In genomic region chr9:137079401-137079787, GRCh38 we compare ENCODE assay signal across 19 cellular contexts. TPM values are rescaled to one million over a fixed set of nuclear protein-coding genes. Genes with fewer than 3 reads are reported as not detected.
DNase-seq lines count a peak whose midpoint lies in the region; ATAC-seq, FAIRE-seq and TF ChIP-seq lines count a peak whose summit lies in the region.
"Had no signal": no experiment of that assay in that cellular context is flagged by ENCODE, and none has a peak within 500 bp of the region (broad histone marks: within the 10 kb centered on the region; RNA-seq: fewer than 3 reads in every experiment).

No MANE protein-coding gene starts in this region.

- peak overlapping the region; percentile 88 for H3K4me2 ChIP-seq in GM23338
- H3K4me2 ChIP-seq in K562 (ENCODE audit: insufficient read depth, low read length): no peak overlapping the region
- peak overlapping the region; percentile 79 for H3K4me2 ChIP-seq in neural progenitor cell

- H3K9me3 ChIP-seq in K562 (replicated peaks; ENCODE audit: control insufficient read depth, insufficient read depth, low read depth, low read length) (no peaks in the 10 kb centered on the region), neural progenitor cell (ENCODE audit: low read depth) (no peaks in the 10 kb centered on the region)
- H3K9me3 ChIP-seq: colonic mucosa, tibial artery had no signal

- no TSS peak for BruUV-seq in K562 (replicated peaks; lab: Mats Ljungman, UMichigan)

- intact Hi-C loops in activated naive CD4-positive, alpha-beta T cell treated with anti-CD3 and anti-CD28 coated beads for 36 hours (cut with micrococcal nuclease): no loop called here
- intact Hi-C loops in K562 (cut with micrococcal nuclease): no loop called here

- H3K27ac ChIP-seq in GM23338 (ENCODE audit: low read depth) (no peak overlapping the region), K562 (ENCODE audit: extremely low read depth, low read depth, low read length) (no peak overlapping the region), neural progenitor cell (no peak overlapping the region)
- H3K27ac ChIP-seq: colonic mucosa, tibial artery had no signal

- TF ChIP-seq CTCF in GM23338 (conservative IDR thresholded peaks at IDR 0.05; ENCODE audit: low read depth in 2 of 2) (no peak), K562 (IDR thresholded peaks at IDR 0.05 in 2 of 3, conservative IDR thresholded peaks at IDR 0.05 in 1 of 3; ENCODE audit: insufficient read depth in 2 of 3, low read depth in 1 of 3, low read length in 3 of 3) (no peak), neural progenitor cell (IDR thresholded peaks at IDR 0.05) (no peak)

- 79% methylated on average over 13 of the region's 13 CpGs for WGBS in K562 (ENCODE audit: insufficient coverage, low coverage, missing lambda C conversion rate)

- H3K27me3 Mint-ChIP-seq in activated naive CD4-positive, alpha-beta T cell treated with anti-CD3 and anti-CD28 coated beads for 36 hours (ENCODE audit: low read depth): no peaks in the 10 kb centered on the region
- H3K27me3 Mint-ChIP-seq in GM23338 (ENCODE audit: insufficient read depth, low read depth, poor library complexity): peaks cover 43% of the 10 kb centered on the region
- peaks cover 45% of the 10 kb centered on the region for H3K27me3 Mint-ChIP-seq in neural progenitor cell (ENCODE audit: insufficient read depth, low read depth)

- DNase-seq in activated naive CD4-positive, alpha-beta T cell treated with anti-CD3 and anti-CD28 coated beads for 36 hours: no peak
- DNase-seq in activated naive CD4-positive, alpha-beta T cell (lab: John Stamatoyannopoulos, UW): no peak
- DNase-seq in GM23338 (ENCODE audit: low spot score): no peak
- no peak for DNase-seq in K562 (ENCODE audit: extremely low read depth in 1 of 4, low spot score in 3 of 4)
- DNase-seq in neural progenitor cell (ENCODE audit: low spot score): no peak
- no peak for DNase-seq in KBM-7
- DNase-seq in superior temporal gyrus (ENCODE audit: extremely low spot score): no peak
- DNase-seq in NCI-H146 (lab: John Stamatoyannopoulos, UW): no peak
- DNase-seq: activated CD4-positive, alpha-beta T cell treated with anti-CD3 and anti-CD28 coated beads, Interleukin-2, amount 50 U/mL, for 4 hours; EL; foreskin fibroblast; NCI-H1105; NCI-H2107; NCI-H524 treated with DMSO at 0.1 percent for 48 hours; SW 1271; tibial artery had no signal

- TF ChIP-seq EP300 in K562 (IDR thresholded peaks at IDR 0.05; ENCODE audit: low read length): no peak

- POLR2A ChIA-PET in K562 (lab: Yijun Ruan, JAX): interaction anchor here (0.6 to 1.0 kb wide), 2 partner anchors 9 to 50 kb away, joined by 3 read pairs; partner anchors contain the start of gene SAPCD2

- H3K4me3 ChIP-seq in GM23338: no peak overlapping the region
- H3K4me3 ChIP-seq in K562: no peak overlapping the region
- no peak overlapping the region for H3K4me3 ChIP-seq in neural progenitor cell
- H3K4me3 ChIP-seq: tibial artery had no signal

- H3K4me1 ChIP-seq in GM23338 (ENCODE audit: insufficient read depth) (peaks cover 24% of the 10 kb centered on the region), K562 (replicated peaks in 1 of 2; ENCODE audit: control insufficient read depth in 2 of 2, insufficient read depth in 2 of 2, low read length in 2 of 2) (peaks cover 23 to 77% of the 10 kb centered on the region in 2 experiments), neural progenitor cell (peaks cover 14% of the 10 kb centered on the region)

- peaks cover 40% of the 10 kb centered on the region for H3K27me3 ChIP-seq in GM23338 (ENCODE audit: insufficient read depth)
- no peaks in the 10 kb centered on the region for H3K27me3 ChIP-seq in K562 (ENCODE audit: control insufficient read depth in 2 of 2, insufficient read depth in 2 of 2, low read length in 2 of 2)
- peaks cover 81% of the 10 kb centered on the region for H3K27me3 ChIP-seq in neural progenitor cell
- H3K27me3 ChIP-seq: colonic mucosa had no signal

- H3K36me3 ChIP-seq in GM23338 (ENCODE audit: insufficient read depth): no peaks in the 10 kb centered on the region
- peaks cover 10% of the 10 kb centered on the region; the same call in 1 of the 3 replicates for H3K36me3 ChIP-seq in K562 (ENCODE audit: control insufficient read depth, insufficient read depth, low read length)
- H3K36me3 ChIP-seq in neural progenitor cell: no peaks in the 10 kb centered on the region
- H3K36me3 ChIP-seq: colonic mucosa had no signal

- no peaks in the 10 kb centered on the region for H3K36me3 Mint-ChIP-seq in activated naive CD4-positive, alpha-beta T cell treated with anti-CD3 and anti-CD28 coated beads for 36 hours (ENCODE audit: low read depth)
- H3K36me3 Mint-ChIP-seq in GM23338 (ENCODE audit: low read depth) (no peaks in the 10 kb centered on the region), neural progenitor cell (no peaks in the 10 kb centered on the region)

- TF ChIP-seq POLR2A in K562 (conservative IDR thresholded peaks at IDR 0.05): no peak

- no peaks in the 10 kb centered on the region for H3K9me1 ChIP-seq in K562 (ENCODE audit: control insufficient read depth, insufficient read depth, low read length)

- no peaks in the 10 kb centered on the region for H3K9me2 ChIP-seq in GM23338 (ENCODE audit: insufficient read depth)

- CTCF ChIA-PET in activated naive CD4-positive, alpha-beta T cell treated with anti-CD3 and anti-CD28 coated beads for 36 hours (lab: Charles Lee): no interaction called here
- CTCF ChIA-PET in K562 (lab: Yijun Ruan, JAX; ENCODE audit: low intra/inter-chr PET ratio): no interaction called here

- no peaks in the 10 kb centered on the region for H3K9me3 Mint-ChIP-seq in activated naive CD4-positive, alpha-beta T cell treated with anti-CD3 and anti-CD28 coated beads for 36 hours
- H3K9me3 Mint-ChIP-seq in GM23338 (no peaks in the 10 kb centered on the region), neural progenitor cell (no peaks in the 10 kb centered on the region)

- H3K79me2 ChIP-seq in GM23338 (replicated peaks; ENCODE audit: insufficient read depth): no peaks in the 10 kb centered on the region
- H3K79me2 ChIP-seq in K562 (ENCODE audit: control insufficient read depth, insufficient read depth, low read length): no peaks in the 10 kb centered on the region; the same call in 2 of the 3 replicates
- H3K79me2 ChIP-seq in neural progenitor cell (ENCODE audit: low read depth): no peaks in the 10 kb centered on the region

- in situ Hi-C loops in K562 (cut with MboI) (no loop called here), KBM-7 (cut with MboI; ENCODE audit: low pct_unique_long_range_greater_than_20kb, low sequenced_read_pairs) (no loop called here)

- ATAC-seq in GM23338 (no peak), K562 (no peak)

- 0 out of 2 replicates have a peak, but pooled peaks cover 6% of the 10 kb centered on the region for H4K20me1 ChIP-seq in GM23338 (replicated peaks; ENCODE audit: insufficient read depth)
- no peaks in the 10 kb centered on the region for H4K20me1 ChIP-seq in K562 (replicated peaks; ENCODE audit: control insufficient read depth, insufficient read depth, low read length)
- H4K20me1 ChIP-seq in neural progenitor cell (ENCODE audit: low read depth): peaks cover 21% of the 10 kb centered on the region

- no peak for TF ChIP-seq RAD21 in K562 (CRISPR knock-in tag; conservative IDR thresholded peaks at IDR 0.05 in 1 of 2, IDR thresholded peaks at IDR 0.05 in 1 of 2)

- no peak for FAIRE-seq in K562 (lab: Jason Lieb, UNC)
- FAIRE-seq: astrocyte had no signal

- H3K27ac Mint-ChIP-seq in activated naive CD4-positive, alpha-beta T cell treated with anti-CD3 and anti-CD28 coated beads for 36 hours: no peak overlapping the region
- no peak overlapping the region for H3K27ac Mint-ChIP-seq in GM23338
- no peak overlapping the region for H3K27ac Mint-ChIP-seq in neural progenitor cell

- H3K9ac ChIP-seq in K562 (ENCODE audit: insufficient read depth in 1 of 2, low read depth in 2 of 2, low read length in 2 of 2) (peak overlapping the region in 1 of 2 experiments; percentile 37; a peak in 1 of 4 replicates), neural progenitor cell (no peak overlapping the region)

- peaks cover 21% of the 10 kb centered on the region for H3F3A ChIP-seq in GM23338 (replicated peaks; ENCODE audit: low read depth)
- H3F3A ChIP-seq in neural progenitor cell (ENCODE audit: low read depth): peaks cover 20% of the 10 kb centered on the region

- no peak overlapping the region; the same call in 1 of the 2 replicates for H2AFZ ChIP-seq in GM23338
- H2AFZ ChIP-seq in K562 (ENCODE audit: low read depth, low read length): no peak overlapping the region
- no peak overlapping the region for H2AFZ ChIP-seq in neural progenitor cell (replicated peaks)

- H3K4me3 Mint-ChIP-seq in activated naive CD4-positive, alpha-beta T cell treated with anti-CD3 and anti-CD28 coated beads for 36 hours: peak overlapping the region; percentile 16
- H3K4me3 Mint-ChIP-seq in GM23338 (peak overlapping the region; percentile 49; the same call in 2 of the 3 replicates), neural progenitor cell (no peak overlapping the region)

- peaks cover 4% of the 10 kb centered on the region for H3K4me1 Mint-ChIP-seq in activated naive CD4-positive, alpha-beta T cell treated with anti-CD3 and anti-CD28 coated beads for 36 hours (ENCODE audit: low read depth)
- H3K4me1 Mint-ChIP-seq in GM23338: peaks cover 13% of the 10 kb centered on the region
- peaks cover 18% of the 10 kb centered on the region for H3K4me1 Mint-ChIP-seq in neural progenitor cell

RNA-seq across cellular contexts. Expression of gene UAP1L1, which starts 2.1 kb away (rescaled TPM):
- 1 to 10 TPM; 2.6 to 3.4 TPM for total RNA-seq in activated naive CD4-positive, alpha-beta T cell treated with anti-CD3 and anti-CD28 coated beads for 36 hours
- 5.5 and 8.1 TPM in 2 replicates for total RNA-seq in GM23338 (2014; rRNA removed; shearing (Covaris generic))
- 2.5 and 3.4 TPM in 2 replicates for polyA plus RNA-seq in GM23338 (2016; fragmentation: Nextera tagmentation; extraction: Ambion mirVana)
- 10.1 and 23.7 TPM in 2 replicates for total RNA-seq in K562 (2011; cell fraction: chromatin; rRNA removed; ENCODE audit: low replicate concordance)
- total RNA-seq in K562 (2011; cell fraction: nucleolus; rRNA removed): 16.3 and 18.0 TPM in 2 replicates
- total RNA-seq in K562 (2011; cell fraction: nucleoplasm; rRNA removed): 9.3 and 10.3 TPM in 2 replicates
- 3.7 and 5.1 TPM in 2 replicates for total RNA-seq in K562 (2014; rRNA removed)
- total RNA-seq in K562 (2014; rRNA removed; fragmentation: Illumina TruSeq; extraction: Trizol): 1.5 and 1.6 TPM in 2 replicates
- total RNA-seq in K562 (2015; rRNA removed; fragmentation: Illumina TruSeq; extraction: Trizol): 5.1 and 5.2 TPM in 2 replicates
- 8.6 and 8.8 TPM in 2 replicates for total RNA-seq in K562 (2021)
- 1.5 and 3.0 TPM in 2 replicates for polyA plus RNA-seq in K562 (2011; rRNA removed)
- 2.4 and 2.6 TPM in 2 replicates for polyA plus RNA-seq in K562 (2011; cell fraction: cytosol; rRNA removed)
- polyA plus RNA-seq in K562 (2011; cell fraction: nucleus; rRNA removed): 17.8 and 18.3 TPM in 2 replicates
- polyA plus RNA-seq in K562 (2012): 6.6 and 13.1 TPM in 2 replicates
- polyA plus RNA-seq in K562 (2014; fragmentation: Illumina TruSeq; extraction: Trizol): 5.2 and 5.3 TPM in 2 replicates
- polyA plus RNA-seq in K562 (2014; fragmentation: Nextera tagmentation; extraction: Ambion mirVana): under 1 TPM; 0.20 to 0.29 TPM
- 5.0 and 7.1 TPM in 2 replicates for polyA plus RNA-seq in K562 (2014; rRNA removed)
- polyA minus RNA-seq in K562 (2011; rRNA and poly(A)+ RNA removed): 0.69 and 0.74 TPM in 2 replicates
- polyA minus RNA-seq in K562 (2011; cell fraction: cytosol; rRNA and poly(A)+ RNA removed): 1.4 and 1.5 TPM in 2 replicates
- polyA minus RNA-seq in K562 (2011; cell fraction: nucleus; rRNA and poly(A)+ RNA removed): 3.0 and 4.1 TPM in 2 replicates
- 0.12 and 0.51 TPM in 2 replicates for total RNA-seq in neural progenitor cell (ENCODE audit: low replicate concordance)

RNA-seq across cellular contexts. Expression of gene MAN1B1, which starts 7.4 kb away (rescaled TPM):
- 10 to 100 TPM; 18.7 to 18.9 TPM for total RNA-seq in activated naive CD4-positive, alpha-beta T cell treated with anti-CD3 and anti-CD28 coated beads for 36 hours
- total RNA-seq in GM23338 (2014; rRNA removed; shearing (Covaris generic)): 35.7 and 39.9 TPM in 2 replicates
- polyA plus RNA-seq in GM23338 (2016; fragmentation: Nextera tagmentation; extraction: Ambion mirVana): 15.7 and 18.2 TPM in 2 replicates
- total RNA-seq in K562 (2011; cell fraction: chromatin; rRNA removed; ENCODE audit: low replicate concordance): 158 and 355 TPM in 2 replicates
- total RNA-seq in K562 (2011; cell fraction: nucleolus; rRNA removed): 181 and 194 TPM in 2 replicates
- total RNA-seq in K562 (2011; cell fraction: nucleoplasm; rRNA removed): 119 and 136 TPM in 2 replicates
- 30.1 and 35.1 TPM in 2 replicates for total RNA-seq in K562 (2014; rRNA removed)
- total RNA-seq in K562 (2014; rRNA removed; fragmentation: Illumina TruSeq; extraction: Trizol): 14.4 and 14.8 TPM in 2 replicates
- total RNA-seq in K562 (2015; rRNA removed; fragmentation: Illumina TruSeq; extraction: Trizol): 21.0 and 21.6 TPM in 2 replicates
- total RNA-seq in K562 (2021): 33.9 and 36.6 TPM in 2 replicates
- 27.3 and 40.1 TPM in 2 replicates for polyA plus RNA-seq in K562 (2011; rRNA removed)
- 33.0 and 35.1 TPM in 2 replicates for polyA plus RNA-seq in K562 (2011; cell fraction: cytosol; rRNA removed)
- polyA plus RNA-seq in K562 (2011; cell fraction: nucleus; rRNA removed): 128 and 134 TPM in 2 replicates
- 25.3 and 58.7 TPM in 2 replicates for polyA plus RNA-seq in K562 (2012)
- polyA plus RNA-seq in K562 (2014; fragmentation: Illumina TruSeq; extraction: Trizol): 23.8 and 31.3 TPM in 2 replicates
- under 1 TPM; 0.55 to 0.89 TPM for polyA plus RNA-seq in K562 (2014; fragmentation: Nextera tagmentation; extraction: Ambion mirVana)
- polyA plus RNA-seq in K562 (2014; rRNA removed): 29.6 and 33.6 TPM in 2 replicates
- polyA minus RNA-seq in K562 (2011; rRNA and poly(A)+ RNA removed): 32.0 and 36.7 TPM in 2 replicates
- polyA minus RNA-seq in K562 (2011; cell fraction: cytosol; rRNA and poly(A)+ RNA removed): 17.1 and 24.8 TPM in 2 replicates
- polyA minus RNA-seq in K562 (2011; cell fraction: nucleus; rRNA and poly(A)+ RNA removed): 38.5 and 64.6 TPM in 2 replicates
- total RNA-seq in neural progenitor cell (ENCODE audit: low replicate concordance): 24.6 and 43.5 TPM in 2 replicates

RNA-seq across cellular contexts. Expression of gene SAPCD2, which starts 9.0 kb away (rescaled TPM):
- 1 to 10 TPM; 3.8 to 3.9 TPM for total RNA-seq in activated naive CD4-positive, alpha-beta T cell treated with anti-CD3 and anti-CD28 coated beads for 36 hours
- total RNA-seq in GM23338 (2014; rRNA removed; shearing (Covaris generic)): 55.1 and 60.3 TPM in 2 replicates
- polyA plus RNA-seq in GM23338 (2016; fragmentation: Nextera tagmentation; extraction: Ambion mirVana) (13.4 and 14.5 TPM in 2 replicates), K562 (2011; rRNA removed) (18.8 and 24.2 TPM in 2 replicates), K562 (2014; fragmentation: Illumina TruSeq; extraction: Trizol) (18.3 and 41.2 TPM in 2 replicates), K562 (2014; fragmentation: Nextera tagmentation; extraction: Ambion mirVana) (1 to 10 TPM; 3.4 to 3.7 TPM), K562 (2014; rRNA removed) (56.5 and 67.8 TPM in 2 replicates)
- 12.7 and 42.0 TPM in 2 replicates for total RNA-seq in K562 (2011; cell fraction: chromatin; rRNA removed; ENCODE audit: low replicate concordance)
- 49.3 and 51.2 TPM in 2 replicates for total RNA-seq in K562 (2011; cell fraction: nucleolus; rRNA removed)
- 20.6 and 22.4 TPM in 2 replicates for total RNA-seq in K562 (2011; cell fraction: nucleoplasm; rRNA removed)
- total RNA-seq in K562 (2014; rRNA removed) (91.8 and 115 TPM in 2 replicates), K562 (2014; rRNA removed; fragmentation: Illumina TruSeq; extraction: Trizol) (13.1 and 15.8 TPM in 2 replicates), K562 (2015; rRNA removed; fragmentation: Illumina TruSeq; extraction: Trizol) (40.8 and 42.4 TPM in 2 replicates), K562 (2021) (72.1 and 78.8 TPM in 2 replicates), neural progenitor cell (ENCODE audit: low replicate concordance) (5.7 and 27.7 TPM in 2 replicates)
- polyA plus RNA-seq in K562 (2011; cell fraction: cytosol; rRNA removed): 28.2 and 80.8 TPM in 2 replicates
- 42.6 and 60.8 TPM in 2 replicates for polyA plus RNA-seq in K562 (2011; cell fraction: nucleus; rRNA removed)
- 27.0 and 33.0 TPM in 2 replicates for polyA plus RNA-seq in K562 (2012)
- polyA minus RNA-seq in K562 (2011; rRNA and poly(A)+ RNA removed): 6.7 and 11.1 TPM in 2 replicates
- polyA minus RNA-seq in K562 (2011; cell fraction: cytosol; rRNA and poly(A)+ RNA removed): 29.9 and 32.2 TPM in 2 replicates
- polyA minus RNA-seq in K562 (2011; cell fraction: nucleus; rRNA and poly(A)+ RNA removed): 16.6 and 17.5 TPM in 2 replicates

RNA-seq across cellular contexts. Expression of gene ENTPD2, which starts 25.5 kb away (rescaled TPM):
- total RNA-seq in activated naive CD4-positive, alpha-beta T cell treated with anti-CD3 and anti-CD28 coated beads for 36 hours: not detected
- total RNA-seq in GM23338 (2014; rRNA removed; shearing (Covaris generic)): 1.1 and 1.9 TPM in 2 replicates
- polyA plus RNA-seq in GM23338 (2016; fragmentation: Nextera tagmentation; extraction: Ambion mirVana) (1.8 and 2.9 TPM in 2 replicates), K562 (2011; rRNA removed) (0.11 and 0.51 TPM in 2 replicates), K562 (2014; fragmentation: Illumina TruSeq; extraction: Trizol) (0.17 and 0.21 TPM in 2 replicates), K562 (2014; fragmentation: Nextera tagmentation; extraction: Ambion mirVana) (under 1 TPM in 1 of 2 experiments, not detected in 1; 0.04 TPM), K562 (2014; rRNA removed) (0.22 TPM in 1 of 2 replicates, not detected in the other)
- total RNA-seq in K562 (2011; cell fraction: chromatin; rRNA removed; ENCODE audit: low replicate concordance): 1.2 and 5.3 TPM in 2 replicates
- 3.3 and 4.3 TPM in 2 replicates for total RNA-seq in K562 (2011; cell fraction: nucleolus; rRNA removed)
- 2.6 and 2.9 TPM in 2 replicates for total RNA-seq in K562 (2011; cell fraction: nucleoplasm; rRNA removed)
- total RNA-seq in K562 (2014; rRNA removed) (0.12 and 0.14 TPM in 2 replicates), K562 (2014; rRNA removed; fragmentation: Illumina TruSeq; extraction: Trizol) (not detected in 2 replicates), K562 (2015; rRNA removed; fragmentation: Illumina TruSeq; extraction: Trizol) (not detected in 2 replicates), K562 (2021) (0.60 and 0.85 TPM in 2 replicates), neural progenitor cell (ENCODE audit: low replicate concordance) (not detected in 2 replicates)
- polyA plus RNA-seq in K562 (2011; cell fraction: cytosol; rRNA removed): 0.22 and 0.41 TPM in 2 replicates
- 4.8 and 5.7 TPM in 2 replicates for polyA plus RNA-seq in K562 (2011; cell fraction: nucleus; rRNA removed)
- 0.15 and 0.23 TPM in 2 replicates for polyA plus RNA-seq in K562 (2012)
- polyA minus RNA-seq in K562 (2011; rRNA and poly(A)+ RNA removed): not detected in 2 replicates
- 0.57 and 1.3 TPM in 2 replicates for polyA minus RNA-seq in K562 (2011; cell fraction: cytosol; rRNA and poly(A)+ RNA removed)
- 0.94 and 1.2 TPM in 2 replicates for polyA minus RNA-seq in K562 (2011; cell fraction: nucleus; rRNA and poly(A)+ RNA removed)
- total RNA-seq: LHCN-M2 had no signal

RNA-seq across cellular contexts. Expression of gene NPDC1, which starts 33.4 kb away (rescaled TPM):
- total RNA-seq in activated naive CD4-positive, alpha-beta T cell treated with anti-CD3 and anti-CD28 coated beads for 36 hours: 10 to 100 TPM; 14.2 to 15.9 TPM
- 26.2 and 34.3 TPM in 2 replicates for total RNA-seq in GM23338 (2014; rRNA removed; shearing (Covaris generic))
- polyA plus RNA-seq in GM23338 (2016; fragmentation: Nextera tagmentation; extraction: Ambion mirVana): 35.5 and 36.7 TPM in 2 replicates
- 1.1 and 4.2 TPM in 2 replicates for total RNA-seq in K562 (2011; cell fraction: chromatin; rRNA removed; ENCODE audit: low replicate concordance)
- total RNA-seq in K562 (2011; cell fraction: nucleolus; rRNA removed): 3.2 and 6.0 TPM in 2 replicates
- 1.5 and 3.6 TPM in 2 replicates for total RNA-seq in K562 (2011; cell fraction: nucleoplasm; rRNA removed)
- total RNA-seq in K562 (2014; rRNA removed): 0.09 and 0.90 TPM in 2 replicates
- not detected in 2 replicates for total RNA-seq in K562 (2014; rRNA removed; fragmentation: Illumina TruSeq; extraction: Trizol)
- total RNA-seq in K562 (2015; rRNA removed; fragmentation: Illumina TruSeq; extraction: Trizol): 0.22 TPM in 1 of 2 replicates, not detected in the other
- total RNA-seq in K562 (2021): 1.5 and 2.1 TPM in 2 replicates
- polyA plus RNA-seq in K562 (2011; rRNA removed): 1.3 and 3.9 TPM in 2 replicates
- 3.5 and 4.2 TPM in 2 replicates for polyA plus RNA-seq in K562 (2011; cell fraction: cytosol; rRNA removed)
- 32.5 and 34.7 TPM in 2 replicates for polyA plus RNA-seq in K562 (2011; cell fraction: nucleus; rRNA removed)
- 0.85 and 3.1 TPM in 2 replicates for polyA plus RNA-seq in K562 (2012)
- 0.06 and 0.21 TPM in 2 replicates for polyA plus RNA-seq in K562 (2014; fragmentation: Illumina TruSeq; extraction: Trizol)
- polyA plus RNA-seq in K562 (2014; fragmentation: Nextera tagmentation; extraction: Ambion mirVana): not detected
- 0.85 and 2.4 TPM in 2 replicates for polyA plus RNA-seq in K562 (2014; rRNA removed)
- 0.14 and 0.18 TPM in 2 replicates for polyA minus RNA-seq in K562 (2011; rRNA and poly(A)+ RNA removed)
- 0.95 and 3.5 TPM in 2 replicates for polyA minus RNA-seq in K562 (2011; cell fraction: cytosol; rRNA and poly(A)+ RNA removed)
- 2.0 and 3.9 TPM in 2 replicates for polyA minus RNA-seq in K562 (2011; cell fraction: nucleus; rRNA and poly(A)+ RNA removed)
- 3.8 and 31.3 TPM in 2 replicates for total RNA-seq in neural progenitor cell (ENCODE audit: low replicate concordance)
